In the genomic region with DNA sequence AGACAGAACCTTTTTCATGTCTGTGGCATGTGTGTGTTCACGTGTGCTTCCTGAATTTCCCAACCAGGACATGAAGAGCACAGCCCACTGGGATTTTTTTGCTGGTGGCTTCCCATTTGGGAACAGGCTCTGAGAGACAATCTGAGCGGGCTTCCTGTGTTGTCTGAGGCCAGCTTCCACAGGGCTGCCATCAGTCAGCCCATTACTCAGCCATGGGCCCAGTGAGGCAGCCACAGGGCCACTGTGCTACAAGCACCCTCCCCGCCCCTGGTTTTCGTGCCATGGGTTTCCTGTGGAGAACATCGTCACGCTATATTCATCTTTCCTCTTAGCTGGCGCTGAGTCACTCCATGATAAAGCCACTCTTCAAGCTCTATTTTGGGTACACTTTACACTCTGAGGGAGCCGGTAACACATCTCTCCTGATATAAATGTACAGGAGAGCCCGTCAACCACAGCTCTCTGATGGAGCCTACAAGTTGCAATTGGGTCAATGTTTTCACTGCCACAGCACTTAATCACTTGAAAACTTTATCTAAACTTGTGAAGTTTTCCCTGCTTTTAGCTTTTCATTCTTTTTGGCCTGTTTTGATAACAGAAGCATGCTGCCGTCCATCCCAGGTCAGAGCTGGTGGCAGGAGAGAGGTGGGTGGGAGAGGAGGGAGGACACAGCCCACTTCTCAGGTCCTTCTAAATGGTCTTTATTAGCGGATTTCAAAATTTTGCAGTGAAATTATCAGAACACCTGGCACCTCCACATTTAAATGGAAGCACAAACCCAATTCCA, we compare ENCODE assay signal across 8 cellular contexts.
DNase-seq lines count a peak whose midpoint lies in the region; ATAC-seq and TF ChIP-seq lines count a peak whose summit lies in the region.

No MANE protein-coding gene starts in this region.

- H3K4me1 Mint-ChIP-seq in activated T-cell treated with anti-CD3 and anti-CD28 coated beads, Interleukin-2, amount 50 U/mL, for 4 hours (ENCODE audit: low read depth): peaks cover 42% of the 10 kb centered on the region

- H3K36me3 Mint-ChIP-seq in activated T-cell treated with anti-CD3 and anti-CD28 coated beads, Interleukin-2, amount 50 U/mL, for 4 hours (ENCODE audit: insufficient read depth): peaks cover 14% of the 10 kb centered on the region

- DNase-seq in DMS153 (lab: John Stamatoyannopoulos, UW) (peak; percentile 65), DMS153 treated with DMSO at 0.1 percent for 48 hours (lab: John Stamatoyannopoulos, UW; ENCODE audit: unreplicated experiment) (no peak), NOMO-1 treated with DMSO at 0.1 percent for 48 hours (lab: John Stamatoyannopoulos, UW; ENCODE audit: unreplicated experiment) (peak; percentile 60), fibroblast of pulmonary artery (ENCODE audit: low read depth) (peak; percentile 93), sciatic nerve (ENCODE audit: low spot score) (no peak), DMS 273 (lab: John Stamatoyannopoulos, UW; ENCODE audit: unreplicated experiment) (no peak), D341Med (ENCODE audit: low spot score) (no peak)
- peak; percentile 61 for DNase-seq in activated T-cell treated with anti-CD3 and anti-CD28 coated beads, Interleukin-2, amount 50 U/mL, for 4 hours

- no peaks in the 10 kb centered on the region for H3K27me3 Mint-ChIP-seq in activated T-cell treated with anti-CD3 and anti-CD28 coated beads, Interleukin-2, amount 50 U/mL, for 4 hours (ENCODE audit: low read depth)

- no peak overlapping the region for H3K4me3 ChIP-seq in fibroblast of pulmonary artery (replicated peaks; ENCODE audit: low read depth, low read length)

- H3K9me3 Mint-ChIP-seq in activated T-cell treated with anti-CD3 and anti-CD28 coated beads, Interleukin-2, amount 50 U/mL, for 4 hours: peaks cover 2% of the 10 kb centered on the region

- intact Hi-C loops in sciatic nerve (cut with DNase I): no loop called here

- H3K4me3 Mint-ChIP-seq in activated T-cell treated with anti-CD3 and anti-CD28 coated beads, Interleukin-2, amount 50 U/mL, for 4 hours: peak overlapping the region; percentile 53

- peak; percentile 79 to 82 for ATAC-seq in activated T-cell treated with anti-CD3 and anti-CD28 coated beads, Interleukin-2, amount 50 U/mL, for 4 hours
- ATAC-seq in sciatic nerve: peak; percentile 30

- no peak for TF ChIP-seq CTCF in fibroblast of pulmonary artery (IDR thresholded peaks at IDR 0.05; ENCODE audit: low read length, missing control alignments)

Comparison
In these comparisons a context has a peak if more than half of its experiments do, and no peak if none do; other contexts are left out.
1. DNase-seq: peak in DMS153 (single experiment), NOMO-1 treated with DMSO at 0.1 percent for 48 hours (single experiment), activated T-cell treated with anti-CD3 and anti-CD28 coated beads, Interleukin-2, amount 50 U/mL, for 4 hours (single experiment) and fibroblast of pulmonary artery (single experiment); none in DMS153 treated with DMSO at 0.1 percent for 48 hours (single experiment), sciatic nerve (single experiment), DMS 273 (single experiment) and D341Med (single experiment).